ENCODE assay signal across 1 cellular context in the genomic region with DNA sequence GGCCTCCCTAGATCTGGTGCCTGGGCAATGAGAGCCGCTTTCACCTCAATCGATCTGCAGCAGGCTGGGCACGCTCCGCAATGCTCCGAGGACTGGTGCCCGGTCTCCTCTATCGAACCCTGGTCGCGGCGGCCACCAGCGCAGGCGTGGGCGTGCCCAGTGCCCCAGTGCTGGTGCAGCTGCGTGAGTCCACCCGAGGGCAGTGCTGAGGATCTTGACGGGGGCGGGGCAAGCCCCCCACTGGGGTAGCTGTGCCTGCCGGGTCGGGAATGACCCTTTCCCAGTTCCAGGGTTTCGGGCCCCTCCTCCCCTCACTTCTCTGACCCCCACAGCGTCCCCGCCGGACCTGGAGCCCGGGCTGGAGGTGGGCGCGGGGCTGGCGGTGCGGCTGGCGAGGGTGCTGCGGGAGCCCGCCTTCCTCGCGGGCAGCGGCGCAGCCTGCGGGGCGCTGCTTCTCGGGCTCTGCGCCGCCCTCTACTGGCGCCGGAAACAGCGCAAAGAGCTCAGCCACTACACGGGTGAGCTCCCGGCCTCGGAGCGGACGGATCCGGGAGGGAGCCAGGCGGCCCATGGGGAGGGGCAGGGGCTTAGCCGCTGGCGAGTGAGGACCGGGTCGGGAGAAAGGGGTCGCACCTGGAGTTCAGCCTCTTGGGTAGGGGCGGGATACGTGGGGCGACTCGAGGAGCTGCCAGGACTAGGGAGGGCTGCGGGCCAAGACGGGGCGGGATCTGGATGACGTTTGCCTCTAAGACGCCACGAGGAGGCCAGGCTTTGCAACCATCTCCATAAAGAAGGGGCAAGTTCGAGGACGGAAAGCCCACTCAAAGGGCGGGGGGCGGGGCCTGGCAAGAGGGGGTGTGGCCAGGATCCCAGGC.
A peak's percentile ranks its signal among the peaks of the same experiment; 100 is the strongest.
TF ChIP-seq lines count a peak whose summit lies in the region.

No MANE protein-coding gene starts in this region.

TF ChIP-seq in IMR-90, 13 proteins besides CTCF, POLR2A, EP300 and RAD21:
- TF ChIP-seq RFX5 (IDR thresholded peaks at IDR 0.05; ENCODE audit: low read depth, low read length) (no peak), CEBPB (IDR thresholded peaks at IDR 0.05; ENCODE audit: low read depth, low read length) (no peak), MXI1 (IDR thresholded peaks at IDR 0.05; ENCODE audit: borderline replicate concordance, low read depth, low read length) (no peak; the same call in none of the 2 replicates), NFE2L2 (IDR thresholded peaks at IDR 0.05; ENCODE audit: low read depth, low read length) (no peak), CHD1 (IDR thresholded peaks at IDR 0.05; ENCODE audit: low read depth, low read length) (no peak), ELK1 (IDR thresholded peaks at IDR 0.05; ENCODE audit: borderline replicate concordance, low read depth, low read length) (no peak), BHLHE40 (IDR thresholded peaks at IDR 0.05; ENCODE audit: low read depth, low read length) (no peak), RCOR1 (IDR thresholded peaks at IDR 0.05; ENCODE audit: insufficient replicate concordance, low read length) (no peak), SMC3 (IDR thresholded peaks at IDR 0.05; ENCODE audit: low read depth, low read length) (peak; percentile 63), FOS (IDR thresholded peaks at IDR 0.05; ENCODE audit: low read depth, low read length) (no peak), MAZ (IDR thresholded peaks at IDR 0.05; ENCODE audit: borderline replicate concordance, low read depth, low read length) (peak; percentile 35; the same call in 1 of the 2 replicates), MAFK (IDR thresholded peaks at IDR 0.05; ENCODE audit: low read depth, low read length) (no peak)
- TF ChIP-seq, protein P1, sequence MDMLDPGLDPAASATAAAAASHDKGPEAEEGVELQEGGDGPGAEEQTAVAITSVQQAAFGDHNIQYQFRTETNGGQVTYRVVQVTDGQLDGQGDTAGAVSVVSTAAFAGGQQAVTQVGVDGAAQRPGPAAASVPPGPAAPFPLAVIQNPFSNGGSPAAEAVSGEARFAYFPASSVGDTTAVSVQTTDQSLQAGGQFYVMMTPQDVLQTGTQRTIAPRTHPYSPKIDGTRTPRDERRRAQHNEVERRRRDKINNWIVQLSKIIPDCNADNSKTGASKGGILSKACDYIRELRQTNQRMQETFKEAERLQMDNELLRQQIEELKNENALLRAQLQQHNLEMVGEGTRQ (IDR thresholded peaks at IDR 0.05; ENCODE audit: low read depth, low read length): peak; percentile 25; the same call in 1 of the 2 replicates
